ENCODE assay signal across 20 cellular contexts in genomic region chr1:52668711-52669110, GRCh38. TPM values are rescaled to one million over a fixed set of nuclear protein-coding genes. Genes with fewer than 3 reads are reported as not detected.
A peak's percentile ranks its signal among the peaks of the same experiment; 100 is the strongest.
DNase-seq lines count a peak whose midpoint lies in the region; ATAC-seq and TF ChIP-seq lines count a peak whose summit lies in the region.
"Had no signal": no experiment of that assay in that cellular context is flagged by ENCODE, and none has a peak within 500 bp of the region (broad histone marks: within the 10 kb centered on the region; RNA-seq: fewer than 3 reads in every experiment).

No MANE protein-coding gene starts in this region.

- H3K27ac ChIP-seq in CD8-positive, alpha-beta T cell (ENCODE audit: low read depth, low read length) = no peak overlapping the region
- H3K27ac ChIP-seq in epithelial cell of prostate = peak overlapping the region; percentile 24
- no peak overlapping the region for H3K27ac ChIP-seq in trophoblast cell (ENCODE audit: low read depth, low read length)

- peaks cover 6% of the 10 kb centered on the region for H3K4me1 Mint-ChIP-seq in CD8-positive, alpha-beta T cell (ENCODE audit: low read depth)

- H2BK120ac ChIP-seq in trophoblast cell (ENCODE audit: insufficient read depth, low read length, poor library complexity) = peak overlapping the region; percentile 71

- no peaks in the 10 kb centered on the region for H3K27me3 Mint-ChIP-seq in CD8-positive, alpha-beta T cell (ENCODE audit: low read depth)
- H3K27me3 Mint-ChIP-seq: activated CD4-positive, alpha-beta memory T cell treated with anti-CD3 and anti-CD28 coated beads for 36 hours; memory B cell had no signal

- no CpG with 5 or more reads among the region's 2 CpGs for WGBS in trophoblast cell (ENCODE audit: extremely low coverage, insufficient coverage, insufficient read length)

- no peak overlapping the region for H3K9ac ChIP-seq in trophoblast cell (ENCODE audit: low read length)

- no peak for ATAC-seq in CD8-positive, alpha-beta T cell
- ATAC-seq in GM19467 (IDR thresholded peaks at IDR 0.05; ENCODE audit: unreplicated experiment) = no peak
- ATAC-seq: activated T-cell treated with anti-CD3 and anti-CD28 coated beads, Interleukin-2, amount 50 U/mL, for 72 hours had no signal

- peak overlapping the region; percentile 13 for H3K14ac ChIP-seq in trophoblast cell (ENCODE audit: low read length)

- no peaks in the 10 kb centered on the region for H3K27me3 ChIP-seq in CD8-positive, alpha-beta T cell (ENCODE audit: insufficient read depth, low read length)
- no peaks in the 10 kb centered on the region for H3K27me3 ChIP-seq in trophoblast cell (ENCODE audit: insufficient read depth, low read length)
- H3K27me3 ChIP-seq: BE2C had no signal

- no peak overlapping the region for H3K4me3 ChIP-seq in CD8-positive, alpha-beta T cell (ENCODE audit: low read depth, low read length)
- H3K4me3 ChIP-seq in trophoblast cell (ENCODE audit: low read depth, low read length) = no peak overlapping the region

- H4K12ac ChIP-seq in trophoblast cell (ENCODE audit: low read depth, low read length) = no peak overlapping the region

- H3K23ac ChIP-seq in trophoblast cell (ENCODE audit: low read length) = no peak overlapping the region

- no peaks in the 10 kb centered on the region for H3K9me3 Mint-ChIP-seq in CD8-positive, alpha-beta T cell
- H3K9me3 Mint-ChIP-seq: activated CD4-positive, alpha-beta memory T cell treated with anti-CD3 and anti-CD28 coated beads for 36 hours; activated T-cell treated with anti-CD3 and anti-CD28 coated beads, Interleukin-2, amount 50 U/mL, for 72 hours; memory B cell; neural crest cell had no signal

- peak overlapping the region; percentile 64 for H2BK5ac ChIP-seq in trophoblast cell (ENCODE audit: low read depth, low read length, poor library complexity)

- peak overlapping the region; percentile 32 for H3K27ac Mint-ChIP-seq in CD8-positive, alpha-beta T cell
- H3K27ac Mint-ChIP-seq: activated CD4-positive, alpha-beta memory T cell treated with anti-CD3 and anti-CD28 coated beads for 36 hours; activated T-cell treated with anti-CD3 and anti-CD28 coated beads, Interleukin-2, amount 50 U/mL, for 72 hours; memory B cell had no signal

- no peak overlapping the region for H3K4me2 ChIP-seq in trophoblast cell (ENCODE audit: low read length)

- H3K79me1 ChIP-seq in trophoblast cell (ENCODE audit: low read length) = peaks cover 22% of the 10 kb centered on the region

- peaks cover 6% of the 10 kb centered on the region for H3K36me3 ChIP-seq in CD8-positive, alpha-beta T cell (ENCODE audit: insufficient read depth, low read length)
- H3K36me3 ChIP-seq in trophoblast cell (ENCODE audit: control insufficient read depth in 1 of 2, insufficient read depth in 2 of 2, low read length in 2 of 2) = no peaks in the 10 kb centered on the region
- H3K36me3 ChIP-seq: BE2C had no signal

- no peaks in the 10 kb centered on the region for H3K4me1 ChIP-seq in CD8-positive, alpha-beta T cell (ENCODE audit: insufficient read depth, low read length)
- H3K4me1 ChIP-seq in trophoblast cell (ENCODE audit: control insufficient read depth in 1 of 2, insufficient read depth in 2 of 2, low read length in 2 of 2) = peaks cover 17 to 20% of the 10 kb centered on the region in 2 experiments
- H3K4me1 ChIP-seq: BE2C had no signal

- no peak overlapping the region for H4K8ac ChIP-seq in trophoblast cell (ENCODE audit: low read depth, low read length)

- H2BK12ac ChIP-seq in trophoblast cell (ENCODE audit: low read length) = peak overlapping the region; percentile 94

- H3K9me3 ChIP-seq in CD8-positive, alpha-beta T cell (ENCODE audit: low read length) = no peaks in the 10 kb centered on the region
- H3K9me3 ChIP-seq in trophoblast cell (ENCODE audit: insufficient read depth, low read depth, low read length) = no peaks in the 10 kb centered on the region
- H3K9me3 ChIP-seq: BE2C had no signal

- peak overlapping the region; percentile 68 for H4K91ac ChIP-seq in trophoblast cell (ENCODE audit: low read depth, low read length)

- POLR2A ChIA-PET in CD8-positive, alpha-beta T cell (lab: Charles Lee) = no interaction called here

- no peak for TF ChIP-seq CTCF in CD8-positive, alpha-beta T cell (IDR thresholded peaks at IDR 0.05)

- no peak overlapping the region for H2AFZ ChIP-seq in trophoblast cell (ENCODE audit: insufficient read depth, low read length, poor library complexity)

- H3K4ac ChIP-seq in trophoblast cell (ENCODE audit: low read depth, low read length) = no peak overlapping the region

- H3K36me3 Mint-ChIP-seq in CD8-positive, alpha-beta T cell = peaks cover 56% of the 10 kb centered on the region

- peak overlapping the region; percentile 1 for H2AK5ac ChIP-seq in trophoblast cell (ENCODE audit: low read length)

- peak overlapping the region; percentile 44 for H3K18ac ChIP-seq in trophoblast cell (ENCODE audit: low read length)

- CTCF ChIA-PET in CD8-positive, alpha-beta T cell (lab: Charles Lee) = interaction anchor here (1.4 kb wide), 1 partner anchor 35 kb away, joined by 4 read pairs; the partner anchor contains the start of gene SHISAL2A

- no peak overlapping the region for H3K4me3 Mint-ChIP-seq in CD8-positive, alpha-beta T cell
- H3K4me3 Mint-ChIP-seq: activated CD4-positive, alpha-beta memory T cell treated with anti-CD3 and anti-CD28 coated beads for 36 hours; activated T-cell treated with anti-CD3 and anti-CD28 coated beads, Interleukin-2, amount 50 U/mL, for 72 hours; memory B cell; neural crest cell had no signal

- intact Hi-C loops in CD8-positive, alpha-beta T cell (cut with DNase I, micrococcal nuclease) = no loop called here

- no peak for DNase-seq in CD8-positive, alpha-beta T cell
- DNase-seq in M059J (ENCODE audit: low read depth) = peak; percentile 87
- no peak for DNase-seq in epithelial cell of prostate (ENCODE audit: low read depth, low spot score)
- no peak for DNase-seq in trophoblast cell
- DNase-seq in activated effector memory CD4-positive, alpha-beta T cell treated with anti-CD3 and anti-CD28 coated beads, Interleukin-2, amount 50 U/mL, for 16 hours = no peak
- DNase-seq in NCI-H2029 treated with DMSO at 0.1 percent for 48 hours (lab: John Stamatoyannopoulos, UW) = no peak
- DNase-seq in SIG-M5 treated with dmso at 0.1 percent for 504 hours (lab: John Stamatoyannopoulos, UW; ENCODE audit: unreplicated experiment) = no peak
- DNase-seq: activated CD4-positive, alpha-beta memory T cell treated with anti-CD3 and anti-CD28 coated beads for 36 hours; activated T-cell treated with anti-CD3 and anti-CD28 coated beads, Interleukin-2, amount 50 U/mL, for 72 hours; amygdala; BE2C; DMS 273 treated with DMSO at 0.1 percent for 48 hours; head of caudate nucleus; islet precursor cell; MV-4-11; NCI-H774; substantia nigra had no signal

- peaks cover 2% of the 10 kb centered on the region for H3K79me2 ChIP-seq in trophoblast cell (ENCODE audit: control insufficient read depth, insufficient read depth, low read length, poor library complexity)

RNA-seq across cellular contexts. Expression of gene COA7, which starts 29.4 kb away (rescaled TPM):
- 1 to 10 TPM in 1 of 2 experiments, under 1 TPM in 1; 0.94 to 1.8 TPM for total RNA-seq in CD8-positive, alpha-beta T cell
- 8.5 and 10.1 TPM in 2 replicates for total RNA-seq in M059J (2014; rRNA removed; shearing (Covaris generic))
- polyA plus RNA-seq in trophoblast cell (2013) = 7.9 TPM in 2 replicates

RNA-seq across cellular contexts. Expression of gene SHISAL2A, which starts 35.7 kb away (rescaled TPM):
- 10 to 100 TPM; 20.9 to 21.3 TPM for total RNA-seq in CD8-positive, alpha-beta T cell
- 0.15 TPM in 1 of 2 replicates, not detected in the other for total RNA-seq in M059J (2014; rRNA removed; shearing (Covaris generic))
- 0.99 and 1.1 TPM in 2 replicates for polyA plus RNA-seq in trophoblast cell (2013)

RNA-seq across cellular contexts. Expression of gene ZYG11B, which starts 57.5 kb away (rescaled TPM):
- total RNA-seq in CD8-positive, alpha-beta T cell = 10 to 100 TPM in 1 of 2 experiments, 1 to 10 TPM in 1; 9.8 to 10.4 TPM
- total RNA-seq in M059J (2014; rRNA removed; shearing (Covaris generic)) = 17.9 and 24.9 TPM in 2 replicates
- 11.4 and 11.6 TPM in 2 replicates for polyA plus RNA-seq in trophoblast cell (2013)

Comparison
In these comparisons a context has a peak if more than half of its experiments do, and no peak if none do; other contexts are left out.
1. RNA of gene SHISAL2A, which starts 35.7 kb away (total RNA-seq): 20.9 to 21.3 TPM in CD8-positive, alpha-beta T cell; 0.15 TPM in M059J; every median in the first group is over 10 times any median in the second.